Comparison of ENCODE assay signal across 8 cellular contexts in the genomic region with DNA sequence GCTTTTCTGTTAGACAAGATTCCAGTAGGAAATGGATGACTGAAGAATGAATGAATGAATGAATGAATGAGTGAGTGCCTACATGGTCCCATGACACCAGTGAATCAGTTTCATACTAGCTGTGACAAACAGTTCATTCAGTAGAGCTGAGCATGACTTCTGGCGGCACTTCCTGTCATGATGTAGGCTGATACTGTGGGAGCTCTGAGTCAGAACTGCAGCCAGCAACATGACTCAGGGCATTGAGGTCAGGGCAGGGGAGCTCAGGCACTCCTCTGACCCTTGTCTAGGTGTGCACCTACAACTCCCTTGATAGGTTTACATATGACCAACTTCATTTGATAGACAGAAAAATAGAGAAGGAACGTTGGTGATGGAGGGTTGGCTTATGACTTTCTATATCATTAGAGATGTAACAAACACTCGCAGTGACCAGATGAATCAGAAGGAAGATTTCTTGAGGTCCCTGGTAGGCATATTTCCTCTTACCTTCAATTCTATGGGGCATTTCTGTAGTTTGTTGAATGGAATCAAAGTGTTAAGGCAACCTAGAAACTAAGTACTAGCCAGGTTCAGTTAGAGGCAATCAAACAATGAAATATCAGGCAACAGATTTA.
DNase-seq lines count a peak whose midpoint lies in the region; ATAC-seq, FAIRE-seq and TF ChIP-seq lines count a peak whose summit lies in the region.

No MANE protein-coding gene starts in this region.

- 67 to 70% methylated on average over 3 of the region's 3 CpGs for WGBS in body of pancreas, 2 donors

- FAIRE-seq in kidney (lab: Jason Lieb, UNC), result no peak

- H3K9ac ChIP-seq in kidney (ENCODE audit: low read length in 2 of 2), result no peak overlapping the region

- no peak for TF ChIP-seq POLR2A in body of pancreas (IDR thresholded peaks at IDR 0.05)

- DNase-seq in ACHN (peak; percentile 89), GM19240 (ENCODE audit: insufficient read length, low spot score) (peak; percentile 29), T-helper 22 cell (ENCODE audit: low read depth) (peak; percentile 7), body of pancreas (peak in 3 of 4 donors; percentile 27 to 52 (median 44)), mucosa of descending colon (peak; percentile 48 to 67 (median 58)), substantia nigra (lab: John Stamatoyannopoulos, UW) (peak in 29 of 49 donors; percentile 3 to 77 (median 29)), kidney (no peak)

- in situ Hi-C loops in ACHN (cut with HindIII; ENCODE audit: low pct_ligation_motif_present, low pct_unique_long_range_greater_than_20kb, low sequenced_read_pairs), result no loop called here

- H3K9me3 ChIP-seq in body of pancreas, result no peaks in the 10 kb centered on the region
- H3K9me3 ChIP-seq in mucosa of descending colon, result no peaks in the 10 kb centered on the region
- no peaks in the 10 kb centered on the region for H3K9me3 ChIP-seq in kidney (ENCODE audit: control insufficient read depth in 1 of 2, low read length in 2 of 2)

- no peaks in the 10 kb centered on the region for H3K36me3 ChIP-seq in body of pancreas (replicated peaks in 1 of 2; ENCODE audit: insufficient read depth in 1 of 2, low read depth in 2 of 2)
- no peaks in the 10 kb centered on the region for H3K36me3 ChIP-seq in mucosa of descending colon (ENCODE audit: low read depth)
- H3K36me3 ChIP-seq in kidney (ENCODE audit: control insufficient read depth in 1 of 2, insufficient read depth in 2 of 2, low read length in 2 of 2), result no peaks in the 10 kb centered on the region

- ATAC-seq in HG03196 (IDR thresholded peaks at IDR 0.05; ENCODE audit: unreplicated experiment) (peak; percentile 97), body of pancreas (peak; percentile 55), mucosa of descending colon (peak; percentile 91)

- no peak overlapping the region for H3K27ac ChIP-seq in body of pancreas
- H3K27ac ChIP-seq in substantia nigra (ENCODE audit: low read depth, low read length, poor library complexity, severe bottlenecking), result no peak overlapping the region
- no peak overlapping the region for H3K27ac ChIP-seq in kidney (ENCODE audit: low read depth in 2 of 2, low read length in 2 of 2)

- H3K4me1 ChIP-seq in body of pancreas, result no peaks in the 10 kb centered on the region
- peaks cover 11% of the 10 kb centered on the region for H3K4me1 ChIP-seq in mucosa of descending colon (ENCODE audit: low read depth)
- peaks cover 2 to 7% of the 10 kb centered on the region in 2 donors for H3K4me1 ChIP-seq in kidney (ENCODE audit: control insufficient read depth in 1 of 2, insufficient read depth in 1 of 2, low read depth in 1 of 2, low read length in 2 of 2)

- intact Hi-C loops in body of pancreas (cut with DNase I) (no loop called here), mucosa of descending colon (cut with DNase I, micrococcal nuclease) (loop anchor here in 1 of 2 donors (5.0 kb wide), 1 partner anchor 314 kb away; no protein-coding TSS in a partner anchor), kidney (cut with DNase I) (loop anchor here (10.0 kb wide), 1 partner anchor 317 kb away; no protein-coding TSS in a partner anchor)

- H3K27me3 ChIP-seq in body of pancreas, result no peaks in the 10 kb centered on the region

- TF ChIP-seq CTCF in body of pancreas (IDR thresholded peaks at IDR 0.05) (no peak), mucosa of descending colon (IDR thresholded peaks at IDR 0.05) (no peak), kidney (IDR thresholded peaks at IDR 0.05; ENCODE audit: borderline replicate concordance, extremely low read depth, insufficient read depth) (no peak)

- H3K4me3 ChIP-seq in body of pancreas (no peak overlapping the region), mucosa of descending colon (no peak overlapping the region), kidney (ENCODE audit: low read length in 2 of 2) (no peak overlapping the region)
